Comparison of ENCODE assay signal across 1 cellular context in the genomic region with DNA sequence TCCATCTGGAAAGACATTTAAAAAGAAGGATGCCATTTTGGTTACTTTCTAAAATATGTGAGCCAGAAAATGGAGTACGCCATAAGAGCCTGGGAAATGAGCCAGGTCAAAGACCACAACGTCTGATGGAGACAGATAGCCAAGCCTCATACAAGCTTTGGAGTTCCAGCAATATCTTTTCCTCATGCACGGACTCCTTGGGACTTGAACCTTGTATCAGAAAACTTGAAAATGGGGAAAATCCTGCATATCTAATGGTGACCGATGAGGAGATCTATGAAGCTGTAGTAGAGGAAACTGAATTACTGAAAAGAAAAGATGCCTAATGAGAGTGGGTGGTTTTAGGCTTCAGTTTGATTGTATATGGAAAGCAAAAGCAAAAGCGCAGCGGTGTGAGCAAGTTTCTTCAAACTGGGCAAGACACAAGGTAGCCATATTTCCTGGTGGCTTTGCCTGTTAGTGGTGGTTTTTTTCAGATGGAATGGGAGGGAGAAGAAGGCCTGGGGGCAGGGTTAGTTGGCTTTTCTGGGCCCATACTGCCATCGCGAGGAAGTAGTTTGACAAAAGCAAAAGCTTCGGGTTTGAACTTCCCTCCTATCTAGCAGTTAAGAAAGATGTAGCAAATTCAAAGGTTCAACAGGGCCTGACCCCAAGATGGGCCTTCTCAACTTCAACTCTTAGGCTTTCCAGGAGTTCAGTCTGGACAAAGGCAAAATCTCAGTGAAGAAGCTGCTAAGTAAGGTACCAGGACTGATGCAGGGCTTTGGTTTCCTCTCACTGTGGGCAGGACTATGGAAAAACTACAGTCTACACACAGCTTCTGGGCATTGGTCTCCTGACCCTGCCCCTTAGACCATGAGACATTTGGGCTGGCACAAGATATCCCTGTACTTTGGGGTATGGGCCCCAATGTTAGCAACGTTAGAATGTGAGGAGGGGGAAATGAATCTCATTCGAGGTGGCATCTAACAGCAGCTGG.
TF ChIP-seq lines count a peak whose summit lies in the region.

No MANE protein-coding gene starts in this region.

TF ChIP-seq in HEK293, 187 proteins besides CTCF, POLR2A, EP300 and RAD21 (continued from another document):
- TF ChIP-seq ZNF660 (tag by site-specific recombination; IDR thresholded peaks at IDR 0.05) (peak; percentile 51; the same call in 1 of the 2 replicates), ZSCAN30 (tag by site-specific recombination; IDR thresholded peaks at IDR 0.05) (0 out of 2 replicates have a peak, but pooled peaks have one; percentile 7), ZNF585B (tag by site-specific recombination; IDR thresholded peaks at IDR 0.05) (no peak), KLF10 (tag by site-specific recombination; IDR thresholded peaks at IDR 0.05) (peak; percentile 82), ZNF639 (tag by site-specific recombination; IDR thresholded peaks at IDR 0.05) (peak; percentile 48; the same call in 1 of the 2 replicates), ZFP69B (tag by site-specific recombination; IDR thresholded peaks at IDR 0.05) (peak; percentile 17; the same call in 1 of the 2 replicates), PATZ1 (tag by site-specific recombination; IDR thresholded peaks at IDR 0.05) (no peak), YY1 (tag by site-specific recombination; IDR thresholded peaks at IDR 0.05) (peak; percentile 73; the same call in 1 of the 2 replicates), ZNF335 (tag by site-specific recombination; conservative IDR thresholded peaks at IDR 0.05) (peak; percentile 26; the same call in 1 of the 2 replicates), KLF8 (tag by site-specific recombination; IDR thresholded peaks at IDR 0.05) (peak; percentile 51; the same call in 1 of the 2 replicates), ZBTB8A (tag by site-specific recombination; IDR thresholded peaks at IDR 0.05) (peak; percentile 39; the same call in 1 of the 2 replicates), FEZF1 (tag by site-specific recombination; IDR thresholded peaks at IDR 0.05) (peak; percentile 88), ZNF776 (tag by site-specific recombination; IDR thresholded peaks at IDR 0.05; ENCODE audit: borderline replicate concordance) (no peak)
- TF ChIP-seq, protein P1, sequence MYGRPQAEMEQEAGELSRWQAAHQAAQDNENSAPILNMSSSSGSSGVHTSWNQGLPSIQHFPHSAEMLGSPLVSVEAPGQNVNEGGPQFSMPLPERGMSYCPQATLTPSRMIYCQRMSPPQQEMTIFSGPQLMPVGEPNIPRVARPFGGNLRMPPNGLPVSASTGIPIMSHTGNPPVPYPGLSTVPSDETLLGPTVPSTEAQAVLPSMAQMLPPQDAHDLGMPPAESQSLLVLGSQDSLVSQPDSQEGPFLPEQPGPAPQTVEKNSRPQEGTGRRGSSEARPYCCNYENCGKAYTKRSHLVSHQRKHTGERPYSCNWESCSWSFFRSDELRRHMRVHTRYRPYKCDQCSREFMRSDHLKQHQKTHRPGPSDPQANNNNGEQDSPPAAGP (tag by site-specific recombination; IDR thresholded peaks at IDR 0.05): 0 out of 2 replicates have a peak, but pooled peaks have one; percentile 59
- TF ChIP-seq, protein P2, sequence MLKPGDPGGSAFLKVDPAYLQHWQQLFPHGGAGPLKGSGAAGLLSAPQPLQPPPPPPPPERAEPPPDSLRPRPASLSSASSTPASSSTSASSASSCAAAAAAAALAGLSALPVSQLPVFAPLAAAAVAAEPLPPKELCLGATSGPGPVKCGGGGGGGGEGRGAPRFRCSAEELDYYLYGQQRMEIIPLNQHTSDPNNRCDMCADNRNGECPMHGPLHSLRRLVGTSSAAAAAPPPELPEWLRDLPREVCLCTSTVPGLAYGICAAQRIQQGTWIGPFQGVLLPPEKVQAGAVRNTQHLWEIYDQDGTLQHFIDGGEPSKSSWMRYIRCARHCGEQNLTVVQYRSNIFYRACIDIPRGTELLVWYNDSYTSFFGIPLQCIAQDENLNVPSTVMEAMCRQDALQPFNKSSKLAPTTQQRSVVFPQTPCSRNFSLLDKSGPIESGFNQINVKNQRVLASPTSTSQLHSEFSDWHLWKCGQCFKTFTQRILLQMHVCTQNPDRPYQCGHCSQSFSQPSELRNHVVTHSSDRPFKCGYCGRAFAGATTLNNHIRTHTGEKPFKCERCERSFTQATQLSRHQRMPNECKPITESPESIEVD (tag by site-specific recombination; IDR thresholded peaks at IDR 0.05): 0 out of 2 replicates have a peak, but pooled peaks have one; percentile 22
- TF ChIP-seq, protein P3, sequence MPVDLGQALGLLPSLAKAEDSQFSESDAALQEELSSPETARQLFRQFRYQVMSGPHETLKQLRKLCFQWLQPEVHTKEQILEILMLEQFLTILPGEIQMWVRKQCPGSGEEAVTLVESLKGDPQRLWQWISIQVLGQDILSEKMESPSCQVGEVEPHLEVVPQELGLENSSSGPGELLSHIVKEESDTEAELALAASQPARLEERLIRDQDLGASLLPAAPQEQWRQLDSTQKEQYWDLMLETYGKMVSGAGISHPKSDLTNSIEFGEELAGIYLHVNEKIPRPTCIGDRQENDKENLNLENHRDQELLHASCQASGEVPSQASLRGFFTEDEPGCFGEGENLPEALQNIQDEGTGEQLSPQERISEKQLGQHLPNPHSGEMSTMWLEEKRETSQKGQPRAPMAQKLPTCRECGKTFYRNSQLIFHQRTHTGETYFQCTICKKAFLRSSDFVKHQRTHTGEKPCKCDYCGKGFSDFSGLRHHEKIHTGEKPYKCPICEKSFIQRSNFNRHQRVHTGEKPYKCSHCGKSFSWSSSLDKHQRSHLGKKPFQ (tag by site-specific recombination; IDR thresholded peaks at IDR 0.05): peak; percentile 91
